ENCODE assay signal across 20 cellular contexts in genomic region chr3:72947715-72948507, GRCh38. TPM values are rescaled to one million over a fixed set of nuclear protein-coding genes. Genes with fewer than 3 reads are reported as not detected.
A peak's percentile ranks its signal among the peaks of the same experiment; 100 is the strongest.
DNase-seq lines count a peak whose midpoint lies in the region; ATAC-seq, FAIRE-seq and TF ChIP-seq lines count a peak whose summit lies in the region.
"Had no signal": no experiment of that assay in that cellular context is flagged by ENCODE, and none has a peak within 500 bp of the region (broad histone marks: within the 10 kb centered on the region; RNA-seq: fewer than 3 reads in every experiment).

No MANE protein-coding gene starts in this region.

- peaks cover 5% of the 10 kb centered on the region for H3K4me1 Mint-ChIP-seq in nephron

- no peaks in the 10 kb centered on the region for H3K36me3 Mint-ChIP-seq in nephron (ENCODE audit: low read depth)
- H3K36me3 Mint-ChIP-seq: CD14-positive monocyte; CD4-positive, alpha-beta memory T cell had no signal

- H3K4me3 Mint-ChIP-seq in nephron: no peak overlapping the region
- H3K4me3 Mint-ChIP-seq: CD14-positive monocyte; CD4-positive, alpha-beta memory T cell; H9 had no signal

- H3K9me3 Mint-ChIP-seq in nephron: no peaks in the 10 kb centered on the region
- H3K9me3 Mint-ChIP-seq: CD14-positive monocyte, H9 had no signal

- H3K27me3 ChIP-seq in small intestine (ENCODE audit: control insufficient read depth in 2 of 2, insufficient read depth in 2 of 2, low read length in 2 of 2): no peaks in the 10 kb centered on the region
- H3K27me3 ChIP-seq: BLaER1 had no signal

- TF ChIP-seq CTCF in nephron (IDR thresholded peaks at IDR 0.05; ENCODE audit: unreplicated experiment in 3 of 3): no peak

- ATAC-seq in GM19035 (IDR thresholded peaks at IDR 0.05; ENCODE audit: unreplicated experiment): no peak
- ATAC-seq: A549, HepG2 had no signal

- H3K4me3 ChIP-seq in small intestine (ENCODE audit: low read depth in 1 of 2, low read length in 2 of 2): no peak overlapping the region
- H3K4me3 ChIP-seq: A549, BLaER1 had no signal

- no peak overlapping the region for H3K27ac ChIP-seq in small intestine (ENCODE audit: low read depth in 1 of 2, low read length in 1 of 2)
- H3K27ac ChIP-seq: 22Rv1, A549, BLaER1 had no signal

- DNase-seq in amniotic epithelial cell (ENCODE audit: low read depth): peak; percentile 80
- DNase-seq in islet precursor cell: peak; percentile 20
- DNase-seq in small intestine: peak; percentile 86
- DNase-seq in AG20443 (ENCODE audit: low spot score): no peak
- no peak for DNase-seq in T1000 (lab: John Stamatoyannopoulos, UW)
- DNase-seq: CD4-positive, alpha-beta memory T cell; DMS153; DMS79; GDM1; H9 had no signal

- FAIRE-seq in small intestine (lab: Jason Lieb, UNC): no peak
- FAIRE-seq: A549, GM12892, GM18507, H1, HepG2 had no signal

- 56 to 73% (median 66%) methylated on average over 8 of the region's 8 CpGs for WGBS in small intestine, 3 donors

- peak overlapping the region in 2 of 3 experiments; percentile 5 to 22 for H3K27ac Mint-ChIP-seq in nephron
- H3K27ac Mint-ChIP-seq: H9 had no signal

- peaks cover 2% of the 10 kb centered on the region in 2 donors for H3K4me1 ChIP-seq in small intestine (ENCODE audit: control insufficient read depth in 2 of 2, insufficient read depth in 1 of 2, low read depth in 1 of 2, low read length in 1 of 2)

- no peaks in the 10 kb centered on the region for H3K9me3 ChIP-seq in small intestine (ENCODE audit: control insufficient read depth, low read depth)
- H3K9me3 ChIP-seq: A549, BLaER1 had no signal

- H3K27me3 Mint-ChIP-seq in nephron (ENCODE audit: low read depth): no peaks in the 10 kb centered on the region

- H3K36me3 ChIP-seq in small intestine (ENCODE audit: control insufficient read depth in 2 of 2, insufficient read depth in 2 of 2, low read length in 2 of 2): no peaks in the 10 kb centered on the region
- H3K36me3 ChIP-seq: BLaER1 had no signal

RNA-seq across cellular contexts. Expression of gene PPP4R2, which starts 48.7 kb away (rescaled TPM):
- polyA plus RNA-seq in small intestine: 10 to 100 TPM; 18.8 to 29.3 (median 18.9) TPM

Comparison
In these comparisons a context has a peak if more than half of its experiments do, and no peak if none do; other contexts are left out.
1. DNase-seq: peak in amniotic epithelial cell (single experiment), islet precursor cell (single experiment) and small intestine (single experiment); none in AG20443 (single experiment) and T1000 (single experiment).